In the genomic region with DNA sequence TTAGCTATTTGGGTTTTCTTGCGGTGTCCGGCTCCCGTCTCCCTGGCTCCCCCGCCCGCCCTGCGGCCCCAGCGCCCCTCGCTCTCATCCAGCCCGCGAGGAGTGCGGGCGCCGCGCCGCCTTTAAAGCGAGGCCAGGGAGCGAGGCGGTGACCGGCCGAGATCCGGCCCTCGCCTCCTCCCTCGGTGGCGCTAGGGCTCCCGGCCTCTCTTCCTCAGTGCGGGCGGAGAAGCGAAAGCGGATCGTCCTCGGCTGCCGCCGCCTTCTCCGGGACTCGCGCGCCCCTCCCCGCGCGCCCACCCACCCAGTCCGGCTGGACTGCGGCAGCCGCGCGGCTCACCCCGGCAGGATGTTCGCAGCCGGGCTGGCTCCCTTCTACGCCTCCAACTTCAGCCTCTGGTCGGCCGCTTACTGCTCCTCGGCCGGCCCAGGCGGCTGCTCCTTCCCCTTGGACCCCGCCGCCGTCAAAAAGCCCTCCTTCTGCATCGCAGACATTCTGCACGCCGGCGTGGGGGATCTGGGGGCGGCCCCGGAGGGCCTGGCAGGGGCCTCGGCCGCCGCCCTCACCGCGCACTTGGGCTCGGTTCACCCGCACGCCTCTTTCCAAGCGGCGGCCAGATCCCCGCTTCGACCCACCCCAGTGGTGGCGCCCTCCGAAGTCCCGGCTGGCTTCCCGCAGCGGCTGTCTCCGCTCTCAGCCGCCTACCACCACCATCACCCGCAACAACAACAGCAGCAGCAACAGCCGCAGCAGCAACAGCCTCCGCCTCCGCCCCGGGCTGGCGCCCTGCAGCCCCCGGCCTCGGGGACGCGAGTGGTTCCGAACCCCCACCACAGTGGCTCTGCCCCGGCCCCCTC, we compare ENCODE assay signal across 7 cellular contexts. TPM values are rescaled to one million over a fixed set of nuclear protein-coding genes. Genes with fewer than 3 reads are reported as not detected.
DNase-seq lines count a peak whose midpoint lies in the region; ATAC-seq, FAIRE-seq and TF ChIP-seq lines count a peak whose summit lies in the region.

No MANE protein-coding gene starts in this region.

- DNase-seq in HPDE6-E6E7 (ENCODE audit: extremely low spot score) (peak; percentile 21), WERI-Rb-1 (peak; percentile 65), frontal cortex (ENCODE audit: low spot score in 2 of 2) (peak; percentile 48 to 59)
- no peak for DNase-seq in stimulated activated CD4-positive, alpha-beta T cell treated with anti-CD3 and anti-CD28 coated beads, Interleukin-2, amount 100 ng/mL, for 24 hours

- H3K27me3 ChIP-seq in DOHH2 (ENCODE audit: control insufficient read depth, low read length) (peaks cover 63% of the 10 kb centered on the region), WERI-Rb-1 (ENCODE audit: insufficient read depth, low read depth, severe bottlenecking) (no peaks in the 10 kb centered on the region), neutrophil (no peaks in the 10 kb centered on the region)

- H4K20me1 ChIP-seq in DOHH2 (ENCODE audit: control insufficient read depth, insufficient read depth, low read depth, low read length), result no peaks in the 10 kb centered on the region

- TF ChIP-seq CTCF in DOHH2 (IDR thresholded peaks at IDR 0.05; ENCODE audit: low read depth, low read length, poor library complexity, severe bottlenecking) (no peak), WERI-Rb-1 (IDR thresholded peaks at IDR 0.05; ENCODE audit: low read depth, low read length) (peak; percentile 50), neutrophil (IDR thresholded peaks at IDR 0.05) (peak; percentile 2)

- no peaks in the 10 kb centered on the region for H3K9me2 ChIP-seq in DOHH2 (replicated peaks; ENCODE audit: control insufficient read depth, low read length)

- H3K36me3 ChIP-seq in DOHH2 (ENCODE audit: control insufficient read depth, low read length) (no peaks in the 10 kb centered on the region), WERI-Rb-1 (peaks cover 33% of the 10 kb centered on the region), neutrophil (peaks cover 33% of the 10 kb centered on the region)

- ATAC-seq in GM19372 (IDR thresholded peaks at IDR 0.05; ENCODE audit: low read depth, unreplicated experiment), result peak; percentile 48

- FAIRE-seq in frontal cortex (lab: Jason Lieb, UNC), result no peak

- no peaks in the 10 kb centered on the region for H3K9me3 ChIP-seq in DOHH2 (ENCODE audit: control insufficient read depth, insufficient read depth, low read length)
- no peaks in the 10 kb centered on the region for H3K9me3 ChIP-seq in WERI-Rb-1 (ENCODE audit: severe bottlenecking)
- H3K9me3 ChIP-seq in neutrophil, result peaks cover 4% of the 10 kb centered on the region

- peaks cover 25% of the 10 kb centered on the region for H3K4me1 ChIP-seq in DOHH2 (ENCODE audit: control insufficient read depth, low read length)
- peaks cover 68 to 71% of the 10 kb centered on the region in 2 experiments for H3K4me1 ChIP-seq in neutrophil (ENCODE audit: control insufficient read depth in 1 of 2, insufficient read depth in 1 of 2, low read depth in 1 of 2, low read length in 1 of 2)

- no peak overlapping the region for H3K27ac ChIP-seq in DOHH2 (ENCODE audit: low read depth, low read length)
- peak overlapping the region; percentile 62 for H3K27ac ChIP-seq in WERI-Rb-1
- H3K27ac ChIP-seq in neutrophil, result peak overlapping the region; percentile 90

- H3K4me3 ChIP-seq in DOHH2 (ENCODE audit: low read length) (peak overlapping the region; percentile 40), WERI-Rb-1 (ENCODE audit: low read depth, low read length) (peak overlapping the region; percentile 82), neutrophil (ENCODE audit: low read depth in 1 of 2, low read length in 1 of 2) (peak overlapping the region; percentile 81 to 98)

- H3K79me2 ChIP-seq in DOHH2 (ENCODE audit: control insufficient read depth, low read length), result no peaks in the 10 kb centered on the region

- no peaks in the 10 kb centered on the region for H3F3A ChIP-seq in DOHH2 (ENCODE audit: control insufficient read depth, insufficient read depth)

- peak overlapping the region; percentile 55 for H3K4me2 ChIP-seq in DOHH2 (ENCODE audit: low read length)

RNA-seq across cellular contexts. Expression of a gene that starts 0.5 kb away (rescaled TPM):
- total RNA-seq in frontal cortex, result 0.82 TPM

Comparison
In these comparisons a context has a peak if more than half of its experiments do, and no peak if none do; other contexts are left out.
1. DNase-seq: peak in HPDE6-E6E7 (single experiment), WERI-Rb-1 (single experiment) and frontal cortex (2 of 2); none in stimulated activated CD4-positive, alpha-beta T cell treated with anti-CD3 and anti-CD28 coated beads, Interleukin-2, amount 100 ng/mL, for 24 hours (0 of 2).
2. Peak in every context shown above with its lines, with median percentiles within 50 percentile points of each other: H3K4me3 ChIP-seq.